1 cellular context compared by ENCODE assay signal in genomic region chr4:167887726-167888125, GRCh38.
TF ChIP-seq lines count a peak whose summit lies in the region.

No MANE protein-coding gene starts in this region.

TF ChIP-seq in H1, 55 proteins besides CTCF, POLR2A, EP300 and RAD21:
- no peak for TF ChIP-seq ATF2 (IDR thresholded peaks at IDR 0.05; ENCODE audit: low read length)
- no peak for TF ChIP-seq RBBP5 (IDR thresholded peaks at IDR 0.05; ENCODE audit: borderline replicate concordance, low read depth, low read length)
- no peak for TF ChIP-seq SP1 (IDR thresholded peaks at IDR 0.05; ENCODE audit: low read depth, low read length)
- TF ChIP-seq TAF1 (IDR thresholded peaks at IDR 0.05; ENCODE audit: low read depth, low read length) = no peak
- TF ChIP-seq TBP (IDR thresholded peaks at IDR 0.05; ENCODE audit: low read depth, low read length) = no peak
- no peak for TF ChIP-seq POU5F1 (IDR thresholded peaks at IDR 0.05; ENCODE audit: low read depth, low read length)
- TF ChIP-seq PHF8 (conservative IDR thresholded peaks at IDR 0.05; ENCODE audit: low read depth, low read length) = no peak
- TF ChIP-seq SP2 (IDR thresholded peaks at IDR 0.05; ENCODE audit: low read length) = no peak
- no peak for TF ChIP-seq CTBP2 (IDR thresholded peaks at IDR 0.05; ENCODE audit: borderline replicate concordance, insufficient read depth, insufficient read length, low read length)
